ENCODE assay signal across 9 cellular contexts in genomic region chr1:158176849-158177704, GRCh38. TPM values are rescaled to one million over a fixed set of nuclear protein-coding genes. Genes with fewer than 3 reads are reported as not detected.
DNase-seq lines count a peak whose midpoint lies in the region; ATAC-seq, FAIRE-seq and TF ChIP-seq lines count a peak whose summit lies in the region.
"Not testable (repeated sequence)": the region's sequence is repeated elsewhere in the genome, so short reads cannot be mapped to it uniquely, and the experiment has no call there.
"Had no signal": no experiment of that assay in that cellular context is flagged by ENCODE, and none has a peak within 500 bp of the region (broad histone marks: within the 10 kb centered on the region; RNA-seq: fewer than 3 reads in every experiment).

No MANE protein-coding gene starts in this region.

- peak overlapping the region; percentile 62; the same call in 2 of the 3 replicates for H3K4me3 Mint-ChIP-seq in GM23338

- H3K4me2 ChIP-seq in GM23338 (peak overlapping the region; percentile 71), OCI-LY7 (ENCODE audit: low read length) (peak overlapping the region; percentile 94), neuronal stem cell (ENCODE audit: insufficient read depth, low read length, poor library complexity, severe bottlenecking) (peak overlapping the region; percentile 54)
- not testable (repeated sequence) for H3K4me2 ChIP-seq in K562 (ENCODE audit: insufficient read depth, low read length)

- H3K27me3 ChIP-seq in GM23338 (ENCODE audit: insufficient read depth) (peaks cover 65% of the 10 kb centered on the region), K562 (ENCODE audit: control insufficient read depth in 2 of 2, insufficient read depth in 2 of 2, low read length in 2 of 2) (peaks cover 20 to 21% of the 10 kb centered on the region in 2 experiments; a peak in 3 of 5 replicates), neuronal stem cell (ENCODE audit: control insufficient read depth in 3 of 3, insufficient read depth in 3 of 3, low read depth in 1 of 3, low read length in 3 of 3) (peaks cover 7 to 68% (median 41%) of the 10 kb centered on the region in 3 experiments), spleen (replicated peaks in 1 of 7) (peaks cover 0 to 37% (median 0%) of the 10 kb centered on the region in 7 donors)

- not testable (repeated sequence) for H2BK5ac ChIP-seq in neuronal stem cell (ENCODE audit: low read length)

- intact Hi-C loops in OCI-LY7 (cut with micrococcal nuclease; ENCODE audit: unreplicated experiment): loop anchor here (1.0 to 5.0 kb wide), 2 partner anchors 109 to 835 kb away; no protein-coding TSS in a partner anchor
- intact Hi-C loops in K562 (cut with micrococcal nuclease); spleen (cut with DNase I; ENCODE audit: low total_unique reads): not testable (repeated sequence)

- not testable (repeated sequence) for H3K79me2 ChIP-seq in GM23338 (replicated peaks; ENCODE audit: insufficient read depth); OCI-LY7 (ENCODE audit: insufficient read depth, low read depth, low read length); K562 (ENCODE audit: control insufficient read depth, insufficient read depth, low read length)

- H4K20me1 ChIP-seq in GM23338 (replicated peaks; ENCODE audit: insufficient read depth); OCI-LY7 (ENCODE audit: insufficient read depth, low read length); K562 (replicated peaks; ENCODE audit: control insufficient read depth, insufficient read depth, low read length): not testable (repeated sequence)

- H3K4me1 Mint-ChIP-seq in GM23338: peaks cover 30% of the 10 kb centered on the region

- not testable (repeated sequence) for H4K91ac ChIP-seq in neuronal stem cell (ENCODE audit: low read depth, low read length, poor library complexity)

- not testable (repeated sequence) for TF ChIP-seq CTCF in GM23338 (conservative IDR thresholded peaks at IDR 0.05; ENCODE audit: low read depth in 2 of 2); OCI-LY7 (conservative IDR thresholded peaks at IDR 0.05; ENCODE audit: low read length); K562 (IDR thresholded peaks at IDR 0.05 in 2 of 3, conservative IDR thresholded peaks at IDR 0.05 in 1 of 3; ENCODE audit: insufficient read depth in 2 of 3, low read depth in 1 of 3, low read length in 3 of 3); fibroblast of mammary gland (conservative IDR thresholded peaks at IDR 0.05; ENCODE audit: control insufficient read depth, insufficient read depth, low read depth, low read length); spleen (IDR thresholded peaks at IDR 0.05 in 8 of 11, conservative IDR thresholded peaks at IDR 0.05 in 3 of 11)

- TF ChIP-seq EP300 in K562 (IDR thresholded peaks at IDR 0.05; ENCODE audit: low read length): not testable (repeated sequence)

- CTCF ChIA-PET in OCI-LY7 (lab: Charles Lee; ENCODE audit: unreplicated experiment): interaction anchor here (0.6 to 0.8 kb wide), 2 partner anchors 52 to 98 kb away, joined by 5 read pairs; no protein-coding TSS in a partner anchor
- CTCF ChIA-PET in K562 (lab: Yijun Ruan, JAX; ENCODE audit: low intra/inter-chr PET ratio): not testable (repeated sequence)

- H2AFZ ChIP-seq in GM23338: peak overlapping the region; percentile 97
- peak overlapping the region; percentile 67; the same call in 1 of the 2 replicates for H2AFZ ChIP-seq in OCI-LY7 (ENCODE audit: low read length)
- not testable (repeated sequence) for H2AFZ ChIP-seq in K562 (ENCODE audit: low read depth, low read length)
- peak overlapping the region; percentile 35 for H2AFZ ChIP-seq in neuronal stem cell (ENCODE audit: low read length)

- H3K9me1 ChIP-seq in K562 (ENCODE audit: control insufficient read depth, insufficient read depth, low read length): not testable (repeated sequence)

- H3K14ac ChIP-seq in neuronal stem cell (ENCODE audit: low read length): not testable (repeated sequence)

- H3K27ac ChIP-seq in GM23338 (ENCODE audit: low read depth); K562 (ENCODE audit: extremely low read depth, low read depth, low read length); neuronal stem cell (replicated peaks; ENCODE audit: low read length): not testable (repeated sequence)
- H3K27ac ChIP-seq in OCI-LY7 (ENCODE audit: low read depth, low read length, poor library complexity, severe bottlenecking) (peak overlapping the region; percentile 86), spleen (peak overlapping the region in 5 of 8 donors; percentile 44 to 93 (median 89))

- not testable (repeated sequence) for H2BK12ac ChIP-seq in neuronal stem cell (ENCODE audit: low read length)

- H3K9ac ChIP-seq in K562 (ENCODE audit: insufficient read depth in 1 of 2, low read depth in 2 of 2, low read length in 2 of 2); neuronal stem cell (ENCODE audit: low read depth, low read length, poor library complexity): not testable (repeated sequence)

- not testable (repeated sequence) for TF ChIP-seq POLR2A in K562 (conservative IDR thresholded peaks at IDR 0.05); spleen (IDR thresholded peaks at IDR 0.05)

- WGBS in K562 (ENCODE audit: insufficient coverage, low coverage, missing lambda C conversion rate): 18% methylated on average over 20 of the region's 20 CpGs
- WGBS in neuronal stem cell (ENCODE audit: extremely low coverage in 2 of 2, insufficient read length in 2 of 2, insufficient replicate concordance in 1 of 2), 2 donors: no CpG with 5 or more reads among the region's 20 CpGs
- 67 to 78% (median 75%) methylated on average over 20 of the region's 20 CpGs for WGBS in spleen, 5 donors

- peak; percentile 16; the same call in 2 of the 3 replicates for ATAC-seq in GM23338
- ATAC-seq in K562: not testable (repeated sequence)

- not testable (repeated sequence) for H3K4ac ChIP-seq in neuronal stem cell (ENCODE audit: low read length)

- peaks cover 37% of the 10 kb centered on the region for H3K4me1 ChIP-seq in GM23338 (ENCODE audit: insufficient read depth)
- peaks cover 69% of the 10 kb centered on the region for H3K4me1 ChIP-seq in OCI-LY7 (ENCODE audit: insufficient read depth, low read length, poor library complexity, severe bottlenecking)
- H3K4me1 ChIP-seq in K562 (replicated peaks in 1 of 2; ENCODE audit: control insufficient read depth in 2 of 2, insufficient read depth in 2 of 2, low read length in 2 of 2): peaks cover 3 to 13% of the 10 kb centered on the region in 2 experiments; a peak in 4 of 5 replicates
- H3K4me1 ChIP-seq in neuronal stem cell (ENCODE audit: control insufficient read depth in 2 of 2, insufficient read depth in 1 of 2, low read depth in 1 of 2, low read length in 2 of 2): not testable (repeated sequence)
- peaks cover 23 to 62% (median 48%) of the 10 kb centered on the region in 6 donors for H3K4me1 ChIP-seq in spleen

- POLR2A ChIA-PET in OCI-LY7 (lab: Charles Lee): interaction anchor here (0.9 to 2.7 kb wide), 11 partner anchors 7 to 895 kb away, joined by 3 to 10 read pairs (median 4); no protein-coding TSS in a partner anchor
- POLR2A ChIA-PET in K562 (lab: Yijun Ruan, JAX): not testable (repeated sequence)

- not testable (repeated sequence) for H3K9me3 Mint-ChIP-seq in GM23338

- peaks cover 45% of the 10 kb centered on the region for H3K27me3 Mint-ChIP-seq in GM23338 (ENCODE audit: insufficient read depth, low read depth, poor library complexity)

- not testable (repeated sequence) for H3K36me3 ChIP-seq in GM23338 (ENCODE audit: insufficient read depth); OCI-LY7 (ENCODE audit: insufficient read depth, low read length); K562 (ENCODE audit: control insufficient read depth, insufficient read depth, low read length); neuronal stem cell (replicated peaks in 1 of 2; ENCODE audit: control insufficient read depth in 2 of 2, insufficient read depth in 2 of 2, low read length in 2 of 2); spleen

- not testable (repeated sequence) for H3K79me1 ChIP-seq in neuronal stem cell (ENCODE audit: low read depth, low read length)

- H3K18ac ChIP-seq in neuronal stem cell (ENCODE audit: low read length): not testable (repeated sequence)

- not testable (repeated sequence) for H3K9me3 ChIP-seq in OCI-LY7 (ENCODE audit: low read length); K562 (replicated peaks; ENCODE audit: control insufficient read depth, insufficient read depth, low read depth, low read length); neuronal stem cell (replicated peaks in 1 of 2; ENCODE audit: control insufficient read depth in 2 of 2, insufficient read depth in 1 of 2, low read depth in 1 of 2, low read length in 2 of 2); spleen

- not testable (repeated sequence) for H2AK5ac ChIP-seq in neuronal stem cell (ENCODE audit: low read depth, low read length)

- BruUV-seq in OCI-LY7 (replicated peaks; lab: Mats Ljungman, UMichigan); K562 (replicated peaks; lab: Mats Ljungman, UMichigan): not testable (repeated sequence)

- FAIRE-seq in K562 (lab: Jason Lieb, UNC): peak; percentile 78

- not testable (repeated sequence) for H3F3A ChIP-seq in GM23338 (replicated peaks; ENCODE audit: low read depth)

- not testable (repeated sequence) for H3K9me2 ChIP-seq in GM23338 (ENCODE audit: insufficient read depth); OCI-LY7 (ENCODE audit: insufficient read depth, low read length)

- not testable (repeated sequence) for TF ChIP-seq RAD21 in K562 (CRISPR knock-in tag; conservative IDR thresholded peaks at IDR 0.05 in 1 of 2, IDR thresholded peaks at IDR 0.05 in 1 of 2)

- not testable (repeated sequence) for H3K27ac Mint-ChIP-seq in GM23338

- DNase-seq in GM23338 (ENCODE audit: low spot score); K562 (ENCODE audit: extremely low read depth in 1 of 4, low spot score in 3 of 4); fibroblast of mammary gland (ENCODE audit: low read depth); neuronal stem cell (ENCODE audit: low spot score); spleen: not testable (repeated sequence)
- DNase-seq in OCI-LY7 (ENCODE audit: low spot score) (peak; percentile 15), left kidney (ENCODE audit: low read depth, low spot score) (peak; percentile 74)

- H4K8ac ChIP-seq in neuronal stem cell (ENCODE audit: low read depth, low read length): not testable (repeated sequence)

- not testable (repeated sequence) for H3K23ac ChIP-seq in neuronal stem cell (ENCODE audit: low read depth, low read length, poor library complexity)

- H2BK120ac ChIP-seq in neuronal stem cell (ENCODE audit: low read depth, low read length): not testable (repeated sequence)

- H3K36me3 Mint-ChIP-seq in GM23338 (ENCODE audit: low read depth): not testable (repeated sequence)

- in situ Hi-C loops in K562 (cut with MboI): not testable (repeated sequence)

- not testable (repeated sequence) for H2BK15ac ChIP-seq in neuronal stem cell (ENCODE audit: low read length)

- H3K4me3 ChIP-seq in GM23338 (peak overlapping the region; percentile 58), OCI-LY7 (ENCODE audit: low read depth, low read length, poor library complexity, severe bottlenecking) (peak overlapping the region; percentile 68), K562 (peak overlapping the region; percentile 10; the same call in 1 of the 2 replicates), fibroblast of mammary gland (ENCODE audit: control insufficient read depth, low read depth, low read length) (peak overlapping the region; percentile 29), neuronal stem cell (ENCODE audit: low read length in 2 of 2) (peak overlapping the region in 1 of 2 donors; percentile 26), spleen (peak overlapping the region in 7 of 8 donors; percentile 10 to 66 (median 36))

RNA-seq across cellular contexts. Expression of gene CD1D, which starts 3.6 kb away (rescaled TPM):
- total RNA-seq in GM23338 (2014; rRNA removed; shearing (Covaris generic)): 1.3 and 2.7 TPM in 2 replicates
- 1.5 and 1.7 TPM in 2 replicates for polyA plus RNA-seq in GM23338 (2016; fragmentation: Nextera tagmentation; extraction: Ambion mirVana)
- total RNA-seq in OCI-LY7 (2014; rRNA removed; shearing (Covaris generic)): 3.3 and 4.9 TPM in 2 replicates
- 5.7 and 5.8 TPM in 2 replicates for total RNA-seq in OCI-LY7 (2022)
- total RNA-seq in K562 (2011; cell fraction: chromatin; rRNA removed; ENCODE audit: low replicate concordance): not detected in 2 replicates
- 0.13 TPM in 1 of 2 replicates, not detected in the other for total RNA-seq in K562 (2011; cell fraction: nucleolus; rRNA removed)
- not detected in 2 replicates for total RNA-seq in K562 (2011; cell fraction: nucleoplasm; rRNA removed)
- total RNA-seq in K562 (2014; rRNA removed): 0.16 TPM in 1 of 2 replicates, not detected in the other
- total RNA-seq in K562 (2014; rRNA removed; fragmentation: Illumina TruSeq; extraction: Trizol): not detected in 2 replicates
- total RNA-seq in K562 (2015; rRNA removed; fragmentation: Illumina TruSeq; extraction: Trizol): not detected in 2 replicates
- total RNA-seq in K562 (2021): 0.07 TPM in 1 of 2 replicates, not detected in the other
- polyA plus RNA-seq in K562 (2011; rRNA removed): not detected in 2 replicates
- 0.03 TPM in 1 of 2 replicates, not detected in the other for polyA plus RNA-seq in K562 (2011; cell fraction: cytosol; rRNA removed)
- polyA plus RNA-seq in K562 (2011; cell fraction: nucleus; rRNA removed): 0.06 TPM in 1 of 2 replicates, not detected in the other
- 0.08 TPM in 2 replicates for polyA plus RNA-seq in K562 (2012)
- polyA plus RNA-seq in K562 (2014; fragmentation: Illumina TruSeq; extraction: Trizol): not detected in 2 replicates
- polyA plus RNA-seq in K562 (2014; fragmentation: Nextera tagmentation; extraction: Ambion mirVana): under 1 TPM in 1 of 2 experiments, not detected in 1; 0.03 TPM
- polyA plus RNA-seq in K562 (2014; rRNA removed): 0.11 TPM in 1 of 2 replicates, not detected in the other
- not detected in 2 replicates for polyA minus RNA-seq in K562 (2011; rRNA and poly(A)+ RNA removed)
- polyA minus RNA-seq in K562 (2011; cell fraction: cytosol; rRNA and poly(A)+ RNA removed): not detected in 2 replicates
- polyA minus RNA-seq in K562 (2011; cell fraction: nucleus; rRNA and poly(A)+ RNA removed): not detected in 2 replicates
- polyA plus RNA-seq in neuronal stem cell (2013, experiment 1 of 2): 0.07 TPM
- polyA plus RNA-seq in neuronal stem cell (2013, experiment 2 of 2): 0.04 TPM
- total RNA-seq in spleen: 10 to 100 TPM; 14.7 to 28.5 (median 23.0) TPM
- 10 to 100 TPM; 26.7 to 62.8 (median 28.3) TPM for polyA plus RNA-seq in spleen
- total RNA-seq: G401, PC-9 had no signal
